In the genomic region with DNA sequence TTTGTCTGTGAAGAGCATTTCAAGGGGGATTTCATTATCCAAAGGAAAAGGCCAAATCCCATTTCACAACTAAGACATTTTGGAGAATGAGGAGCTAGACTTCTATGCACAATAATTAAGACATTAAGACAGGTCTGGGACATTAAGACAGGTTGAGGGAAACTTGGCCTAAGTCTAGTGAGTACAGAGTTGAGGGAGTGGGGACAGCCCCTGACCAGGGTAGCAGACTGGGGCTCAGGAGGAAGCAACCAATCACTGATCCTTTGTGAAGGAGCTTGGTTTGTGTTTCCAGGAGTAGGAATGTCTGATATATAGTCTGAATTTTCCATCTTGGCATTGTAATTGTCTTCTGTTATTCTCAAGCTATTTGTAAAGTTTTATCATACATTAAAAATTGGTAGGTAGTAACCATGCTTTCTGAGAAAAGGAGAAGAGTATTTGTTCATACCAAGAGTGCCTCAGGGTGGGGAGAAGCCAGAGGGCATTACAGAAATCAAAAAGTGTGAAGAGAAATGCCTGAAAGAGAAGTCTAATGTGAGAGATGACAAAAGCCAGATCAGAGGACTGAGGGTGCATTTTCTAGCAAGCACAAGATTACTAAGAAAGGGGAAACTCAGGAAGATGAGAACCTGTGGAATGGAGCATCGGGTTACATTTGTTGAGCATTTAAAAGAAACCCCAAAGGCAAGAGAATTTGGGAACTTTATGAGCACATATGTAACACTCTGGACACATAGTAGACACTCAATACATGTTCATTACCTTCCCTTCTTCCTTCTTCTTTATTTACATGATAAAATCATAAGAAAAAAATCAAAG, we compare ENCODE assay signal across 16 cellular contexts.
DNase-seq lines count a peak whose midpoint lies in the region; ATAC-seq and TF ChIP-seq lines count a peak whose summit lies in the region.
"Had no signal": no experiment of that assay in that cellular context is flagged by ENCODE, and none has a peak within 500 bp of the region (broad histone marks: within the 10 kb centered on the region; RNA-seq: fewer than 3 reads in every experiment).

No MANE protein-coding gene starts in this region.

- H3K9me3 ChIP-seq in hepatocyte (ENCODE audit: low read depth), result no peaks in the 10 kb centered on the region
- H3K9me3 ChIP-seq in trophoblast cell (ENCODE audit: insufficient read depth, low read depth, low read length), result no peaks in the 10 kb centered on the region
- H3K9me3 ChIP-seq in uterus, result no peaks in the 10 kb centered on the region

- intact Hi-C loops in uterus (cut with DNase I; ENCODE audit: low total_unique reads), result no loop called here

- H3K27ac ChIP-seq in hepatocyte (peak overlapping the region; percentile 69), trophoblast cell (ENCODE audit: low read depth, low read length) (peak overlapping the region; percentile 56), uterus (peak overlapping the region; percentile 45 to 69)

- H3K23ac ChIP-seq in trophoblast cell (ENCODE audit: low read length), result no peak overlapping the region

- H4K20me1 ChIP-seq in hepatocyte (ENCODE audit: insufficient read depth, poor library complexity, severe bottlenecking), result no peaks in the 10 kb centered on the region

- peak overlapping the region; percentile 61 for H2BK5ac ChIP-seq in trophoblast cell (ENCODE audit: low read depth, low read length, poor library complexity)

- H3K4ac ChIP-seq in trophoblast cell (ENCODE audit: low read depth, low read length), result no peak overlapping the region

- peaks cover 2% of the 10 kb centered on the region for H3K79me1 ChIP-seq in trophoblast cell (ENCODE audit: low read length)

- H4K12ac ChIP-seq in trophoblast cell (ENCODE audit: low read depth, low read length), result no peak overlapping the region

- H3K36me3 Mint-ChIP-seq in WTC11, result peaks cover 6% of the 10 kb centered on the region; the same call in 1 of the 2 replicates

- ATAC-seq in WTC11 (no peak), HG03045 (IDR thresholded peaks at IDR 0.05; ENCODE audit: unreplicated experiment) (no peak)

- peaks cover 6% of the 10 kb centered on the region; the same call in 1 of the 2 replicates for H3K9me3 Mint-ChIP-seq in WTC11
- H3K9me3 Mint-ChIP-seq: CD4-positive, alpha-beta T cell had no signal

- peak overlapping the region; percentile 61 for H4K91ac ChIP-seq in trophoblast cell (ENCODE audit: low read depth, low read length)

- peaks cover 40% of the 10 kb centered on the region for H3K4me1 Mint-ChIP-seq in WTC11
- H3K4me1 Mint-ChIP-seq: B cell had no signal

- H3K4me3 ChIP-seq in hepatocyte (no peak overlapping the region), trophoblast cell (ENCODE audit: low read depth, low read length) (no peak overlapping the region), uterus (no peak overlapping the region)

- DNase-seq in WTC11 (ENCODE audit: low spot score) (no peak), hepatocyte (ENCODE audit: low spot score) (no peak), trophoblast cell (no peak), uterus (no peak), NCI-H446 (lab: John Stamatoyannopoulos, UW) (no peak), D341Med (ENCODE audit: low spot score) (no peak)
- DNase-seq: CD4-positive, alpha-beta T cell; GF-D8; GOT3; NCI-H1417; NCI-H1930; NCI-H2171; NCI-H510A treated with DMSO at 0.1 percent for 48 hours; SHP77 treated with DMSO at 0.1 percent for 48 hours had no signal

- H3K27me3 Mint-ChIP-seq in WTC11 (ENCODE audit: low read depth), result no peaks in the 10 kb centered on the region
- H3K27me3 Mint-ChIP-seq: B cell; CD4-positive, alpha-beta T cell had no signal

- peak overlapping the region; percentile 89 for H2BK12ac ChIP-seq in trophoblast cell (ENCODE audit: low read length)

- H3K18ac ChIP-seq in trophoblast cell (ENCODE audit: low read length), result no peak overlapping the region

- no peak overlapping the region for H3K9ac ChIP-seq in trophoblast cell (ENCODE audit: low read length)

- H2AK5ac ChIP-seq in trophoblast cell (ENCODE audit: low read length), result no peak overlapping the region

- no peaks in the 10 kb centered on the region for H3K79me2 ChIP-seq in hepatocyte
- H3K79me2 ChIP-seq in trophoblast cell (ENCODE audit: control insufficient read depth, insufficient read depth, low read length, poor library complexity), result no peaks in the 10 kb centered on the region

- H3K27me3 ChIP-seq in hepatocyte (no peaks in the 10 kb centered on the region), trophoblast cell (ENCODE audit: insufficient read depth, low read length) (no peaks in the 10 kb centered on the region), uterus (no peaks in the 10 kb centered on the region)

- CTCF ChIA-PET in WTC11 (lab: Charles Lee), result no interaction called here

- peak overlapping the region; percentile 60 for H3K14ac ChIP-seq in trophoblast cell (ENCODE audit: low read length)

- 48% methylated on average over 1 of the region's 1 CpG for WGBS in hepatocyte (ENCODE audit: low lambda C conversion rate, missing lambda C conversion rate)
- no CpG with 5 or more reads among the region's 1 CpG for WGBS in trophoblast cell (ENCODE audit: extremely low coverage, insufficient coverage, insufficient read length)

- no peak overlapping the region for H3K4me3 Mint-ChIP-seq in WTC11
- H3K4me3 Mint-ChIP-seq: B cell; CD4-positive, alpha-beta T cell had no signal

- peak overlapping the region; percentile 38 for H2BK120ac ChIP-seq in trophoblast cell (ENCODE audit: insufficient read depth, low read length, poor library complexity)

- H2AFZ ChIP-seq in hepatocyte (no peak overlapping the region), trophoblast cell (ENCODE audit: insufficient read depth, low read length, poor library complexity) (no peak overlapping the region)

- no peaks in the 10 kb centered on the region for H3K9me2 ChIP-seq in hepatocyte (replicated peaks; ENCODE audit: insufficient read depth)

- POLR2A ChIA-PET in WTC11 (lab: Charles Lee), result no interaction called here

- H3K4me2 ChIP-seq in hepatocyte, result peak overlapping the region; percentile 30
- H3K4me2 ChIP-seq in trophoblast cell (ENCODE audit: low read length), result no peak overlapping the region

- peak overlapping the region; percentile 12; the same call in 1 of the 2 replicates for H3K27ac Mint-ChIP-seq in WTC11
- H3K27ac Mint-ChIP-seq: B cell; CD4-positive, alpha-beta T cell had no signal

- no peak overlapping the region for H4K8ac ChIP-seq in trophoblast cell (ENCODE audit: low read depth, low read length)

- H3K4me1 ChIP-seq in hepatocyte (ENCODE audit: insufficient read depth) (peaks cover 33% of the 10 kb centered on the region), trophoblast cell (ENCODE audit: control insufficient read depth in 1 of 2, insufficient read depth in 2 of 2, low read length in 2 of 2) (peaks cover 2 to 3% of the 10 kb centered on the region in 2 experiments), uterus (peaks cover 0 to 16% of the 10 kb centered on the region in 2 donors)

- no peak for TF ChIP-seq POLR2A in uterus (IDR thresholded peaks at IDR 0.05)

- TF ChIP-seq CTCF in WTC11 (IDR thresholded peaks at IDR 0.05) (no peak), hepatocyte (IDR thresholded peaks at IDR 0.05; ENCODE audit: poor library complexity) (no peak), uterus (IDR thresholded peaks at IDR 0.05) (no peak)

- H3K36me3 ChIP-seq in hepatocyte (replicated peaks; ENCODE audit: insufficient read depth, low read depth), result no peaks in the 10 kb centered on the region
- no peaks in the 10 kb centered on the region for H3K36me3 ChIP-seq in trophoblast cell (ENCODE audit: control insufficient read depth in 1 of 2, insufficient read depth in 2 of 2, low read length in 2 of 2)
- no peaks in the 10 kb centered on the region for H3K36me3 ChIP-seq in uterus

TF ChIP-seq in WTC11, 78 proteins besides CTCF, POLR2A, EP300 and RAD21 (continues in another document):
- TF ChIP-seq JUN (CRISPR knock-in tag; IDR thresholded peaks at IDR 0.05) (no peak), TEAD1 (CRISPR knock-in tag; IDR thresholded peaks at IDR 0.05) (no peak), AR (CRISPR knock-in tag; IDR thresholded peaks at IDR 0.05) (no peak), RORB (CRISPR knock-in tag; IDR thresholded peaks at IDR 0.05) (no peak), MLX (CRISPR knock-in tag; IDR thresholded peaks at IDR 0.05) (no peak)
- TF ChIP-seq, protein P1, sequence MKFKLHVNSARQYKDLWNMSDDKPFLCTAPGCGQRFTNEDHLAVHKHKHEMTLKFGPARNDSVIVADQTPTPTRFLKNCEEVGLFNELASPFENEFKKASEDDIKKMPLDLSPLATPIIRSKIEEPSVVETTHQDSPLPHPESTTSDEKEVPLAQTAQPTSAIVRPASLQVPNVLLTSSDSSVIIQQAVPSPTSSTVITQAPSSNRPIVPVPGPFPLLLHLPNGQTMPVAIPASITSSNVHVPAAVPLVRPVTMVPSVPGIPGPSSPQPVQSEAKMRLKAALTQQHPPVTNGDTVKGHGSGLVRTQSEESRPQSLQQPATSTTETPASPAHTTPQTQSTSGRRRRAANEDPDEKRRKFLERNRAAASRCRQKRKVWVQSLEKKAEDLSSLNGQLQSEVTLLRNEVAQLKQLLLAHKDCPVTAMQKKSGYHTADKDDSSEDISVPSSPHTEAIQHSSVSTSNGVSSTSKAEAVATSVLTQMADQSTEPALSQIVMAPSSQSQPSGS (CRISPR knock-in tag; IDR thresholded peaks at IDR 0.05; ENCODE audit: borderline replicate concordance, low read depth), result no peak
